In genomic region chr3:69086133-69086722, GRCh38 we compare ENCODE assay signal across 8 cellular contexts. TPM values are rescaled to one million over a fixed set of nuclear protein-coding genes. Genes with fewer than 3 reads are reported as not detected.
DNase-seq lines count a peak whose midpoint lies in the region; ATAC-seq and TF ChIP-seq lines count a peak whose summit lies in the region.

No MANE protein-coding gene starts in this region.

- H3K27ac ChIP-seq in C4-2B, result peak overlapping the region; percentile 95
- peak overlapping the region; percentile 91 for H3K27ac ChIP-seq in parathyroid adenoma
- H3K27ac ChIP-seq in tibial nerve, result peak overlapping the region; percentile 86 to 97 (median 90)

- no peaks in the 10 kb centered on the region for H3K36me3 Mint-ChIP-seq in activated naive CD8-positive, alpha-beta T cell

- TF ChIP-seq CTCF in C4-2B (conservative IDR thresholded peaks at IDR 0.05) (no peak), parathyroid adenoma (IDR thresholded peaks at IDR 0.05) (no peak), tibial nerve (IDR thresholded peaks at IDR 0.05) (no peak)

- H3K4me1 ChIP-seq in parathyroid adenoma (peaks cover 32% of the 10 kb centered on the region), tibial nerve (peaks cover 0 to 86% (median 76%) of the 10 kb centered on the region in 4 donors)

- H3K4me3 Mint-ChIP-seq in activated naive CD8-positive, alpha-beta T cell, result peak overlapping the region; percentile 96

- H3K9ac ChIP-seq in parathyroid adenoma, result no peak overlapping the region

- no peak for TF ChIP-seq POLR2A in tibial nerve (IDR thresholded peaks at IDR 0.05)

- H3K27me3 ChIP-seq in parathyroid adenoma (ENCODE audit: control insufficient read depth, insufficient read depth, low read length) (no peaks in the 10 kb centered on the region), tibial nerve (no peaks in the 10 kb centered on the region)

- H3K9me3 ChIP-seq in parathyroid adenoma (ENCODE audit: control insufficient read depth, low read length), result no peaks in the 10 kb centered on the region
- no peaks in the 10 kb centered on the region for H3K9me3 ChIP-seq in tibial nerve

- 1 to 2% methylated on average over 5 of the region's 5 CpGs for WGBS in tibial nerve, 2 donors

- in situ Hi-C loops in KBM-7 (cut with MboI; ENCODE audit: low pct_unique_long_range_greater_than_20kb, low sequenced_read_pairs), result no loop called here

- peak in 1 of 2 donors; percentile 50 for TF ChIP-seq EP300 in tibial nerve (IDR thresholded peaks at IDR 0.05)

- H3K9me3 Mint-ChIP-seq in activated naive CD8-positive, alpha-beta T cell (ENCODE audit: low read depth), result no peaks in the 10 kb centered on the region

- H3K27ac Mint-ChIP-seq in activated naive CD8-positive, alpha-beta T cell, result peak overlapping the region; percentile 99

- intact Hi-C loops in Right ventricle myocardium superior (cut with DNase I), result no loop called here

- H3K36me3 ChIP-seq in parathyroid adenoma (ENCODE audit: control insufficient read depth, insufficient read depth, low read length), result no peaks in the 10 kb centered on the region
- H3K36me3 ChIP-seq in tibial nerve, result no peaks in the 10 kb centered on the region

- DNase-seq in KBM-7, result peak; percentile 67
- DNase-seq in Right ventricle myocardium superior, result peak; percentile 90
- DNase-seq in tibial nerve (ENCODE audit: low spot score in 2 of 2), result peak; percentile 81 to 84

- H3K27me3 Mint-ChIP-seq in activated naive CD8-positive, alpha-beta T cell, result no peaks in the 10 kb centered on the region

- H3K4me2 ChIP-seq in parathyroid adenoma (ENCODE audit: low read length), result peak overlapping the region; percentile 81

- ATAC-seq in SK-N-SH treated with all-trans-retinoic acid at 6 μM for 48 hours, result peak; percentile 50
- peak; percentile 69 for ATAC-seq in Right ventricle myocardium superior (ENCODE audit: poor library complexity)
- ATAC-seq in HG03139 (IDR thresholded peaks at IDR 0.05; ENCODE audit: unreplicated experiment), result no peak

- peak overlapping the region; percentile 85 for H2AFZ ChIP-seq in parathyroid adenoma

- H3K79me2 ChIP-seq in parathyroid adenoma, result peaks cover 34% of the 10 kb centered on the region

- peaks cover 82% of the 10 kb centered on the region for H3K4me1 Mint-ChIP-seq in activated naive CD8-positive, alpha-beta T cell (ENCODE audit: low read depth)

- peak overlapping the region; percentile 95 for H3K4me3 ChIP-seq in parathyroid adenoma (ENCODE audit: low read depth, low read length)
- H3K4me3 ChIP-seq in tibial nerve, result peak overlapping the region; percentile 72 to 97 (median 86)

TF ChIP-seq in SK-N-SH treated with all-trans-retinoic acid at 6 μM for 48 hours, 23 proteins besides CTCF, POLR2A, EP300 and RAD21:
- no peak for TF ChIP-seq TCF4 (CRISPR knock-in tag; IDR thresholded peaks at IDR 0.05; ENCODE audit: borderline replicate concordance)
- no peak for TF ChIP-seq PPARA (CRISPR knock-in tag; IDR thresholded peaks at IDR 0.05; ENCODE audit: borderline replicate concordance)
- no peak for TF ChIP-seq ZC3H10 (CRISPR knock-in tag; IDR thresholded peaks at IDR 0.05)
- TF ChIP-seq ISL1 (CRISPR knock-in tag; IDR thresholded peaks at IDR 0.05), result no peak
- TF ChIP-seq RARB (CRISPR knock-in tag; IDR thresholded peaks at IDR 0.05), result no peak
- TF ChIP-seq TSHZ2 (CRISPR knock-in tag; IDR thresholded peaks at IDR 0.05), result no peak
- no peak for TF ChIP-seq ARNTL (CRISPR knock-in tag; IDR thresholded peaks at IDR 0.05; ENCODE audit: borderline replicate concordance, low read depth)
- TF ChIP-seq ZNF70 (CRISPR knock-in tag; IDR thresholded peaks at IDR 0.05), result no peak

RNA-seq across cellular contexts. Expression of gene ARL6IP5, which starts 1.5 kb away (rescaled TPM):
- total RNA-seq in Right ventricle myocardium superior, result 184 TPM
- total RNA-seq in tibial nerve, result 100 to 1,000 TPM; 113 to 153 (median 133) TPM

RNA-seq across cellular contexts. Expression of gene UBA3, which starts 6.1 kb away (rescaled TPM):
- total RNA-seq in Right ventricle myocardium superior (84.4 TPM), tibial nerve (10 to 100 TPM; 22.6 to 80.7 (median 50.8) TPM)

RNA-seq across cellular contexts. Expression of gene TMF1, which starts 34.1 kb away (rescaled TPM):
- 16.6 TPM for total RNA-seq in Right ventricle myocardium superior
- total RNA-seq in tibial nerve, result 10 to 100 TPM; 24.7 to 33.5 (median 33.0) TPM

RNA-seq across cellular contexts. Expression of gene LMOD3, which starts 36.2 kb away (rescaled TPM):
- 148 TPM for total RNA-seq in Right ventricle myocardium superior
- not detected for total RNA-seq in tibial nerve
